18 cellular contexts compared by ENCODE assay signal in genomic region chr1:201491896-201492511, GRCh38. TPM values are rescaled to one million over a fixed set of nuclear protein-coding genes. Genes with fewer than 3 reads are reported as not detected.
DNase-seq lines count a peak whose midpoint lies in the region; TF ChIP-seq lines count a peak whose summit lies in the region.
"Had no signal": no experiment of that assay in that cellular context is flagged by ENCODE, and none has a peak within 500 bp of the region (broad histone marks: within the 10 kb centered on the region; RNA-seq: fewer than 3 reads in every experiment).

No MANE protein-coding gene starts in this region.

- WGBS in mesenchymal stem cell, result 63% methylated on average over 3 of the region's 3 CpGs

- peak overlapping the region; percentile 60 for H2BK15ac ChIP-seq in mesenchymal stem cell (ENCODE audit: low read depth, poor library complexity, severe bottlenecking)

- H4K8ac ChIP-seq in mesenchymal stem cell (ENCODE audit: low read length), result no peak overlapping the region

- no peak overlapping the region for H3K14ac ChIP-seq in mesenchymal stem cell (ENCODE audit: low read length in 2 of 2)

- no peak overlapping the region for H2BK5ac ChIP-seq in mesenchymal stem cell (ENCODE audit: low read depth, low read length, poor library complexity, severe bottlenecking)

- peak overlapping the region in 1 of 2 experiments; percentile 1 for H3K23ac ChIP-seq in mesenchymal stem cell (ENCODE audit: low read length in 2 of 2)

- H3K4me3 ChIP-seq in brain microvascular endothelial cell (ENCODE audit: low read depth, low read length), result no peak overlapping the region
- H3K4me3 ChIP-seq in mesenchymal stem cell (ENCODE audit: insufficient read depth in 1 of 2, low read depth in 1 of 2, low read length in 2 of 2), result no peak overlapping the region
- H3K4me3 ChIP-seq: BLaER1 had no signal

- H3K36me3 ChIP-seq in brain microvascular endothelial cell (replicated peaks), result peaks cover 90% of the 10 kb centered on the region
- H3K36me3 ChIP-seq in mesenchymal stem cell (ENCODE audit: control insufficient read depth in 1 of 2, insufficient read depth in 2 of 2, low read depth in 1 of 2, low read length in 2 of 2), result peaks cover 3 to 29% of the 10 kb centered on the region in 2 experiments

- in situ Hi-C loops in brain microvascular endothelial cell (cut with HindIII; ENCODE audit: low pct_ligation_motif_present, low sequenced_read_pairs), result no loop called here

- DNase-seq in EH (ENCODE audit: low read depth) (peak; percentile 57), brain microvascular endothelial cell (no peak), mesenchymal stem cell (no peak), substantia nigra (lab: John Stamatoyannopoulos, UW) (no peak), anterior cingulate cortex (lab: John Stamatoyannopoulos, UW) (no peak), SK-N-DZ (ENCODE audit: low spot score) (no peak), NCI-H2196 (lab: John Stamatoyannopoulos, UW; ENCODE audit: unreplicated experiment) (no peak), NCI-H526 (lab: John Stamatoyannopoulos, UW) (no peak)
- DNase-seq: activated CD8-positive, alpha-beta T cell treated with anti-CD3 and anti-CD28 coated beads for 36 hours; cortex of kidney; foreskin melanocyte; H7; islet precursor cell; Kasumi-1; NCI-H187 treated with DMSO at 0.1 percent for 48 hours; NCI-H82; SHP77 treated with DMSO at 0.1 percent for 48 hours had no signal

- TF ChIP-seq CTCF in brain microvascular endothelial cell (IDR thresholded peaks at IDR 0.05; ENCODE audit: low read depth, low read length, missing control alignments), result no peak

- H3K4me2 ChIP-seq in mesenchymal stem cell (ENCODE audit: low read length, poor library complexity, severe bottlenecking), result no peak overlapping the region
- H3K4me2 ChIP-seq: BLaER1 had no signal

- peak overlapping the region; percentile 50 for H2BK120ac ChIP-seq in mesenchymal stem cell (ENCODE audit: low read depth, low read length)

- peak overlapping the region; percentile 15 to 52 for H3K4ac ChIP-seq in mesenchymal stem cell (ENCODE audit: low read depth in 1 of 2, low read length in 2 of 2)

- no peaks in the 10 kb centered on the region for H3K9me3 ChIP-seq in mesenchymal stem cell (ENCODE audit: control insufficient read depth, low read length)

- no peaks in the 10 kb centered on the region for H3K27me3 ChIP-seq in brain microvascular endothelial cell (replicated peaks)
- no peaks in the 10 kb centered on the region for H3K27me3 ChIP-seq in mesenchymal stem cell (ENCODE audit: control insufficient read depth in 1 of 2, insufficient read depth in 1 of 2, low read length in 2 of 2)
- H3K27me3 ChIP-seq: BLaER1 had no signal

- H3K18ac ChIP-seq in mesenchymal stem cell (ENCODE audit: low read depth in 1 of 2, low read length in 2 of 2), result peak overlapping the region; percentile 67 to 79

- H3K27ac ChIP-seq in brain microvascular endothelial cell (peak overlapping the region; percentile 17), mesenchymal stem cell (ENCODE audit: low read length, poor library complexity, severe bottlenecking) (no peak overlapping the region), substantia nigra (ENCODE audit: low read depth, low read length, poor library complexity, severe bottlenecking) (peak overlapping the region; percentile 99)
- H3K27ac ChIP-seq: BLaER1 had no signal

- no peak overlapping the region for H2AFZ ChIP-seq in mesenchymal stem cell (ENCODE audit: low read depth, low read length)

- H3K4me1 ChIP-seq in mesenchymal stem cell (ENCODE audit: control insufficient read depth, insufficient read depth, low read depth, low read length), result peaks cover 23% of the 10 kb centered on the region

- H3K9ac ChIP-seq in mesenchymal stem cell (ENCODE audit: low read length), result peak overlapping the region; percentile 7
- H3K9ac ChIP-seq: BLaER1 had no signal

- peak overlapping the region; percentile 74 for H4K91ac ChIP-seq in mesenchymal stem cell (ENCODE audit: low read length)

- H2BK12ac ChIP-seq in mesenchymal stem cell (ENCODE audit: low read length in 2 of 2), result peak overlapping the region; percentile 48 to 85

- no peaks in the 10 kb centered on the region for H3K79me1 ChIP-seq in mesenchymal stem cell (replicated peaks; ENCODE audit: low read length, poor library complexity, severe bottlenecking)

- H2AK5ac ChIP-seq in mesenchymal stem cell (ENCODE audit: low read length, severe bottlenecking), result peak overlapping the region; percentile 61

RNA-seq across cellular contexts. Expression of gene CSRP1, which starts 14.9 kb away (rescaled TPM):
- polyA plus RNA-seq in mesenchymal stem cell (2013, experiment 1 of 2), result 86.6 TPM
- 85.7 TPM for polyA plus RNA-seq in mesenchymal stem cell (2013, experiment 2 of 2)
- polyA plus RNA-seq in SK-N-DZ (2014; cell fraction: cytosol; rRNA removed), result 8.2 and 16.9 TPM in 2 replicates
- 4.3 and 10.9 TPM in 2 replicates for polyA plus RNA-seq in SK-N-DZ (2014; cell fraction: nucleus; rRNA removed)

RNA-seq across cellular contexts. Expression of gene PHLDA3, which starts 23.0 kb away (rescaled TPM):
- 42.7 TPM for polyA plus RNA-seq in mesenchymal stem cell (2013, experiment 1 of 2)
- 42.7 TPM for polyA plus RNA-seq in mesenchymal stem cell (2013, experiment 2 of 2)
- 1.3 and 1.5 TPM in 2 replicates for polyA plus RNA-seq in SK-N-DZ (2014; cell fraction: cytosol; rRNA removed)
- 1.5 and 2.3 TPM in 2 replicates for polyA plus RNA-seq in SK-N-DZ (2014; cell fraction: nucleus; rRNA removed)

RNA-seq across cellular contexts. Expression of gene NAV1, which starts 46.9 kb away (rescaled TPM):
- polyA plus RNA-seq in mesenchymal stem cell (2013, experiment 1 of 2), result 51.4 TPM
- polyA plus RNA-seq in mesenchymal stem cell (2013, experiment 2 of 2), result 45.4 TPM
- polyA plus RNA-seq in SK-N-DZ (2014; cell fraction: cytosol; rRNA removed), result 1.00 and 1.4 TPM in 2 replicates
- 0.65 and 0.95 TPM in 2 replicates for polyA plus RNA-seq in SK-N-DZ (2014; cell fraction: nucleus; rRNA removed)
